17 cellular contexts compared by ENCODE assay signal in the genomic region with DNA sequence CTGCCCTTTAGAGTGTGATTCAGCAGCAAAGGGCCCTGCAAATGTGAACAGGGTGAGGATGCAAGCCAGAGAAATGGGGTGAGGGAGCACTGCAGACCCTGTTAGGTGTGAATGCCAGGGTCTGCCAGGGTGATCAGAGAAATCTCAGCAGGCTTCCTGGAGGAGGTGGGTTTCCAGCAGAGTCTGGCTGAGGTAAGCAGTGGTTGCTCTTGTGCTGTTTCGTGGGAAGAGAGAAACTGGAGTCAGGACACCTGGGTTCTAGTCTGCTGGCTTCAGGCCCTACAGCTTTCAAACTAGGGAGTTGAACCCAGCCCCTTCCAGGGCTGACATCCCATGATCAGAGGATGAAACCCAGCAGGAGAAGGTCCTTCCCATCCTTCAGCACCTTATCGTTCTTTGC.
DNase-seq lines count a peak whose midpoint lies in the region; ATAC-seq and TF ChIP-seq lines count a peak whose summit lies in the region.
"Had no signal": no experiment of that assay in that cellular context is flagged by ENCODE, and none has a peak within 500 bp of the region (broad histone marks: within the 10 kb centered on the region; RNA-seq: fewer than 3 reads in every experiment).

No MANE protein-coding gene starts in this region.

- no peak overlapping the region for H3K9ac ChIP-seq in parathyroid adenoma

- TF ChIP-seq CTCF in PC-9 (conservative IDR thresholded peaks at IDR 0.05) (no peak), body of pancreas (IDR thresholded peaks at IDR 0.05) (no peak), parathyroid adenoma (IDR thresholded peaks at IDR 0.05) (no peak)

- BruUV-seq in PC-9 (replicated peaks; lab: Mats Ljungman, UMichigan) = no TSS peak

- H3K79me2 ChIP-seq in PC-9 (ENCODE audit: low read depth) (no peaks in the 10 kb centered on the region), parathyroid adenoma (no peaks in the 10 kb centered on the region)

- peaks cover 21% of the 10 kb centered on the region for H3F3A ChIP-seq in PC-9 (ENCODE audit: insufficient read depth, low read depth)

- H3K4me2 ChIP-seq in PC-9 = peak overlapping the region; percentile 34
- H3K4me2 ChIP-seq in parathyroid adenoma (ENCODE audit: low read length) = no peak overlapping the region

- no peaks in the 10 kb centered on the region for H3K27me3 ChIP-seq in PC-9 (ENCODE audit: insufficient read depth, low read depth)
- no peaks in the 10 kb centered on the region for H3K27me3 ChIP-seq in body of pancreas
- H3K27me3 ChIP-seq in parathyroid adenoma (ENCODE audit: control insufficient read depth, insufficient read depth, low read length) = no peaks in the 10 kb centered on the region

- no peaks in the 10 kb centered on the region for H3K36me3 ChIP-seq in PC-9 (ENCODE audit: low read depth)
- H3K36me3 ChIP-seq in body of pancreas (replicated peaks in 1 of 2; ENCODE audit: insufficient read depth in 1 of 2, low read depth in 2 of 2) = no peaks in the 10 kb centered on the region
- H3K36me3 ChIP-seq in parathyroid adenoma (ENCODE audit: control insufficient read depth, insufficient read depth, low read length) = no peaks in the 10 kb centered on the region

- 88 to 92% methylated on average over 1 to 2 of the region's 2 CpGs for WGBS in body of pancreas, 2 donors

- no peaks in the 10 kb centered on the region; the same call in 1 of the 2 replicates for H3K9me3 ChIP-seq in PC-9 (ENCODE audit: insufficient read depth, low read depth)
- H3K9me3 ChIP-seq in body of pancreas = no peaks in the 10 kb centered on the region
- no peaks in the 10 kb centered on the region for H3K9me3 ChIP-seq in parathyroid adenoma (ENCODE audit: control insufficient read depth, low read length)

- no peak for DNase-seq in PC-9
- DNase-seq in body of pancreas = no peak
- DNase-seq in stimulated activated naive CD8-positive, alpha-beta T cell treated with anti-CD3 and anti-CD28 coated beads, Interleukin-15, Interleukin-2, amounts not matched to agents 100 U/mL and 50 U/mL, for 24 hours = no peak
- DNase-seq: AML-193; CD8-positive, alpha-beta T cell; DMS 273 treated with DMSO at 0.1 percent for 48 hours; DND-41; EL; GOT3; H7; HFFc6 had no signal

- CTCF ChIA-PET in PC-9 (lab: Charles Lee) = interaction anchor here (0.8 kb wide), 1 partner anchor 61 kb away, joined by 3 read pairs; no protein-coding TSS in a partner anchor

- H3K9me2 ChIP-seq in PC-9 (ENCODE audit: insufficient read depth) = no peaks in the 10 kb centered on the region

- peaks cover 10% of the 10 kb centered on the region; the same call in 1 of the 2 replicates for H4K20me1 ChIP-seq in PC-9 (ENCODE audit: insufficient read depth)

- no peak overlapping the region for H3K4me3 ChIP-seq in PC-9
- H3K4me3 ChIP-seq in body of pancreas = no peak overlapping the region
- H3K4me3 ChIP-seq in parathyroid adenoma (ENCODE audit: low read depth, low read length) = no peak overlapping the region
- H3K4me3 ChIP-seq: GM12878 had no signal

- ATAC-seq in body of pancreas = no peak
- no peak for ATAC-seq in GM21381 (IDR thresholded peaks at IDR 0.05; ENCODE audit: unreplicated experiment)
- ATAC-seq in HG02970 (IDR thresholded peaks at IDR 0.05; ENCODE audit: low FRiP score, unreplicated experiment) = no peak
- ATAC-seq in stimulated activated naive CD8-positive, alpha-beta T cell treated with anti-CD3 and anti-CD28 coated beads, Interleukin-15, Interleukin-2, amounts not matched to agents 100 U/mL and 50 U/mL, for 24 hours = no peak
- no peak for ATAC-seq in HG03571 (IDR thresholded peaks at IDR 0.05; ENCODE audit: unreplicated experiment)
- ATAC-seq: CD8-positive, alpha-beta T cell; GM12878 had no signal

- H3K4me1 ChIP-seq in PC-9 (replicated peaks; ENCODE audit: insufficient read depth) = peaks cover 25% of the 10 kb centered on the region
- peaks cover 12% of the 10 kb centered on the region for H3K4me1 ChIP-seq in body of pancreas
- H3K4me1 ChIP-seq in parathyroid adenoma = peaks cover 51% of the 10 kb centered on the region

- H2AFZ ChIP-seq in PC-9 (no peak overlapping the region), parathyroid adenoma (peak overlapping the region; percentile 13)

- intact Hi-C loops in PC-9 (cut with micrococcal nuclease; ENCODE audit: unreplicated experiment) = no loop called here
- intact Hi-C loops in body of pancreas (cut with DNase I) = no loop called here

- TF ChIP-seq POLR2A in body of pancreas (IDR thresholded peaks at IDR 0.05) = no peak

- POLR2A ChIA-PET in PC-9 (lab: Charles Lee; ENCODE audit: unreplicated experiment) = interaction anchor here (0.6 to 0.7 kb wide), 2 partner anchors 233 to 486 kb away, joined by 3 to 6 read pairs; no protein-coding TSS in a partner anchor

- no peak overlapping the region for H3K27ac ChIP-seq in PC-9
- peak overlapping the region in 3 of 4 donors; percentile 25 to 32 (median 28) for H3K27ac ChIP-seq in body of pancreas
- peak overlapping the region; percentile 91 for H3K27ac ChIP-seq in parathyroid adenoma
- H3K27ac ChIP-seq: HL-60 had no signal
